26 cellular contexts compared by ENCODE assay signal in the genomic region with DNA sequence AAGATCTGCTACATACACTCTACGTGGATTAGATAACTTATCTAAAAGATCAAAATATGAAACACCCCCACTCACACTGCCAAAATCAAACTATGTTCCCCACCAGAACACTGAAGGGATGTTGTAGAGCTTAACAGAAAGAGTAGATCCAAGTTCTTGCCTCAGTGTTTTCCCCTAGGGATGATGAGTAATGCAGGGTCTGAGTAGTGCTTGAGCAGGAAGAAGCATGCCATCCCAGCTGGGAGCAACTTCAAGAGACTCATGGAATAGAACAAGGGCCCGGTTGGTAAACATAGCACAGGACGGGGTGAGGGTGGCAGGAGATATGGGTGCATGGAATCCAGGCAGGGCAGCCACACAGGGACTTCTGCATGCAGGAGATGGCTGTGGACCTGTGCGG.
DNase-seq lines count a peak whose midpoint lies in the region; ATAC-seq and TF ChIP-seq lines count a peak whose summit lies in the region.
"Had no signal": no experiment of that assay in that cellular context is flagged by ENCODE, and none has a peak within 500 bp of the region (broad histone marks: within the 10 kb centered on the region; RNA-seq: fewer than 3 reads in every experiment).

No MANE protein-coding gene starts in this region.

- no peak overlapping the region for H3K27ac Mint-ChIP-seq in effector memory CD8-positive, alpha-beta T cell
- H3K27ac Mint-ChIP-seq: activated CD8-positive, alpha-beta T cell treated with anti-CD3 and anti-CD28 coated beads for 36 hours; activated naive CD4-positive, alpha-beta T cell treated with anti-CD3 and anti-CD28 coated beads, Interleukin-2, amount 50 U/mL, for 24 hours; CD4-positive, alpha-beta T cell had no signal

- H3K4me3 ChIP-seq in AG10803 (ENCODE audit: low read length) (no peak overlapping the region), cardiac fibroblast (replicated peaks in 1 of 2; ENCODE audit: low read depth in 2 of 2, low read length in 2 of 2) (no peak overlapping the region)
- H3K4me3 ChIP-seq: gastroesophageal sphincter, lung, vagina had no signal

- H3K4me1 Mint-ChIP-seq in effector memory CD8-positive, alpha-beta T cell (ENCODE audit: low read depth in 2 of 2): no peaks in the 10 kb centered on the region
- H3K4me1 Mint-ChIP-seq: activated naive CD4-positive, alpha-beta T cell treated with anti-CD3 and anti-CD28 coated beads, Interleukin-2, amount 50 U/mL, for 24 hours had no signal

- peaks cover 0 to 29% of the 10 kb centered on the region in 2 donors for H3K27me3 Mint-ChIP-seq in effector memory CD8-positive, alpha-beta T cell
- H3K27me3 Mint-ChIP-seq: activated CD8-positive, alpha-beta T cell treated with anti-CD3 and anti-CD28 coated beads for 36 hours; activated naive CD4-positive, alpha-beta T cell treated with anti-CD3 and anti-CD28 coated beads, Interleukin-2, amount 50 U/mL, for 24 hours had no signal

- H3K4me3 Mint-ChIP-seq in effector memory CD8-positive, alpha-beta T cell: no peak overlapping the region
- H3K4me3 Mint-ChIP-seq: activated CD8-positive, alpha-beta T cell treated with anti-CD3 and anti-CD28 coated beads for 36 hours; activated naive CD4-positive, alpha-beta T cell treated with anti-CD3 and anti-CD28 coated beads, Interleukin-2, amount 50 U/mL, for 24 hours; CD4-positive, alpha-beta T cell had no signal

- no peak for ATAC-seq in HG02759 (IDR thresholded peaks at IDR 0.05; ENCODE audit: unreplicated experiment)
- no peak for ATAC-seq in effector memory CD8-positive, alpha-beta T cell (replicated peaks)
- ATAC-seq: activated CD4-positive, CD25-positive, alpha-beta regulatory T cell treated with anti-CD3 and anti-CD28 coated beads, Interleukin-2, amount 50 U/mL, for 24 hours; activated CD8-positive, alpha-beta T cell treated with anti-CD3 and anti-CD28 coated beads for 36 hours; gastroesophageal sphincter had no signal

- DNase-seq in AG10803 (ENCODE audit: low read depth) (peak; percentile 61), LHCN-M2 (ENCODE audit: low read depth) (peak; percentile 49), cardiac fibroblast (ENCODE audit: low read depth in 2 of 2) (peak; percentile 49 to 65), kidney tubule cell (ENCODE audit: low spot score) (peak; percentile 4), activated gamma-delta T cell (lab: John Stamatoyannopoulos, UW) (no peak), HT-29 (ENCODE audit: low spot score) (no peak)
- DNase-seq in effector memory CD8-positive, alpha-beta T cell: no peak
- DNase-seq: activated CD8-positive, alpha-beta T cell treated with anti-CD3 and anti-CD28 coated beads for 36 hours; activated T-cell treated with anti-CD3 and anti-CD28 coated beads, Interleukin-2, amount 50 U/mL, for 1 hour; CD4-positive, alpha-beta T cell; cortex of kidney; DMS153; GOT3; KG1; kidney; NCI-H1092 treated with DMSO at 0.1 percent for 48 hours; NCI-H774; OCI-M1; SHP77; SW 1271 had no signal

- TF ChIP-seq CTCF in AG10803 (conservative IDR thresholded peaks at IDR 0.05; ENCODE audit: low read length) (no peak), cardiac fibroblast (IDR thresholded peaks at IDR 0.05; ENCODE audit: low read depth, low read length) (no peak)

- peaks cover 0 to 7% of the 10 kb centered on the region in 2 donors for H3K9me3 Mint-ChIP-seq in effector memory CD8-positive, alpha-beta T cell
- H3K9me3 Mint-ChIP-seq: activated CD8-positive, alpha-beta T cell treated with anti-CD3 and anti-CD28 coated beads for 36 hours; activated naive CD4-positive, alpha-beta T cell treated with anti-CD3 and anti-CD28 coated beads, Interleukin-2, amount 50 U/mL, for 24 hours; CD4-positive, alpha-beta T cell had no signal

- no peaks in the 10 kb centered on the region for H3K36me3 Mint-ChIP-seq in effector memory CD8-positive, alpha-beta T cell (ENCODE audit: insufficient read depth)
- H3K36me3 Mint-ChIP-seq: activated naive CD4-positive, alpha-beta T cell treated with anti-CD3 and anti-CD28 coated beads, Interleukin-2, amount 50 U/mL, for 24 hours had no signal

Comparison
In these comparisons a context has a peak if more than half of its experiments do, and no peak if none do; other contexts are left out.
1. DNase-seq: peak in AG10803 (single experiment), LHCN-M2 (single experiment), cardiac fibroblast (2 of 2) and kidney tubule cell (single experiment); none in activated gamma-delta T cell (single experiment), effector memory CD8-positive, alpha-beta T cell (0 of 3) and HT-29 (single experiment).